9 cellular contexts compared by ENCODE assay signal in the genomic region with DNA sequence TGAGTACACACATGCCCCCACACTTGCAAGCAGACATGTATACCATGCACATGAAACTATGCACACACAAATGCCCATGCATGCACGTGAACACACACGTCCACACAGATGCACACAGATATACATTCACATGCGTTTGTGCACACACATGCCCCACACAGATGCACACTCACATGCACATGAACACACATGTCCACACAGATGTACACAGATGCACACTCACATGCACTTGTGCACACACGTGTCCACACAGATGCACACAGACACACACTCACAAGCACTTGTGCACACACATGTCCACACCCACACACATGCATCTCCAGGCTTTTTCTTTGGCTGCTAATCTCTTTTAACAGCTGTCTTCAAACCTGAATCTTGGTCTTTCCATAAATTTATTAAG. TPM values are rescaled to one million over a fixed set of nuclear protein-coding genes. Genes with fewer than 3 reads are reported as not detected.
"Had no signal": no experiment of that assay in that cellular context is flagged by ENCODE, and none has a peak within 500 bp of the region (broad histone marks: within the 10 kb centered on the region; RNA-seq: fewer than 3 reads in every experiment).

No MANE protein-coding gene starts in this region.

- ATAC-seq: GM23338, HCT116 had no signal

- DNase-seq: H7, HFFc6, KBM-7 had no signal

- H3K36me3 ChIP-seq: HAP-1 had no signal

- H3K9me3 Mint-ChIP-seq: GM23338 had no signal

- H2AFZ ChIP-seq: GM23338 had no signal

- H3K27ac Mint-ChIP-seq: GM23338, HFFc6, IgD-negative memory B cell had no signal

- H3K4me3 ChIP-seq: GM23338, HAP-1 had no signal

- H3K4me2 ChIP-seq: GM23338 had no signal

- H3K4me3 Mint-ChIP-seq: GM23338, HFFc6, IgD-negative memory B cell had no signal

- H3K9me3 ChIP-seq: HAP-1 had no signal

RNA-seq across cellular contexts. Expression of a gene that starts 31.1 kb away (rescaled TPM):
- total RNA-seq: H4, HFFc6, HT-29 had no signal
- polyA plus RNA-seq: IgD-negative memory B cell had no signal
